8 cellular contexts compared by ENCODE assay signal in the genomic region with DNA sequence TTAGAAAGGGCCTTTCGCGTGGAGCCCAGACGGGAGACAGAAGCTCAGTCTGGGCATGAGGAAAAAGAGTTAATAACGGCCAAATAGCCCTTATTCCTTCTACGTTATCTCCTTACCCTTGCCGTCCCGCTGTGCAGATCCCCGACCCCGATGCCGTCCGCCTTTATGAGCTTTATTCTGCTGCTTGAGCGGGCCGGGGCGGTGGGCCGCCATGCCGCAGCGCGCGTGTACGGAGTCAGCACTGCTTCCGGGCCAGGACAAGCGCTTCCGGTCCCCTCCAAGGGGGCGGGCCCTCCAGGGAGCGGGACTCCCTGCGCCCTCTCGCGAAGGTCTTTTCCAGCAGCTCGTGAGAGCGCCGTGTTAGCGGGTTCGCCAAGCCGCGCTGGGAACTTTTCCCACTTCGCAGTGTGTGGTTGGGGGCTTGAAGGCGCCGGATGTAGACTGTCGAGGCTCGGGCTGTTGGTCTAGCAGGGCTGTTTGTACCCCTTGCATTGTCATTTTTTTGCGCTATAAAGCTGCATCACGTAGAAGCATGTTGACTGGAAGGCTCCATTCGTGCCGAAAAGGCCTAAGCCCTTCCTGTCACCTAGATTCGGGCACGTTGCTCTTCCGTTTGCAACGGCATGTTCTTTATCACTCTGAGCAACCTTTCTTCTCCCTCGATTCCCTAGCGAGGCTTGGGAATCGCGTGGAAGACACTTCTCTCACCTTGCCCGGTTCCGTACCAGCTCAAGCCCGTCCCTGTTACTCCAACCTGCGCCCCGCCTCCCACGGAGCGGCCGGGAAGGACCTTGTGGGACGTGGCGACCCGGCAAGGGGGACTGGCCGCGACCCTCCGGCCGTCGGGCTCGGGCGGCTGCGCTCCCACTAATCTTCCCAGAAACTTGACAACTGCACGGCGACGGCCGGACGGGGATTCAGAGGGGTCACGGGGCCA. TPM values are rescaled to one million over a fixed set of nuclear protein-coding genes. Genes with fewer than 3 reads are reported as not detected.
DNase-seq lines count a peak whose midpoint lies in the region; ATAC-seq and TF ChIP-seq lines count a peak whose summit lies in the region.

Gene TSR1, minus strand, starts transcription at position 243 of the 937 bp plus-strand sequence. Its CDS starts 30 bp downstream, at position 213.

- TF ChIP-seq CTCF in OCI-LY1 (IDR thresholded peaks at IDR 0.05; ENCODE audit: low read length), result peak; percentile 36
- TF ChIP-seq CTCF in mucosa of descending colon (IDR thresholded peaks at IDR 0.05), result no peak

- H3K36me3 ChIP-seq in OCI-LY1 (ENCODE audit: insufficient read depth, low read length) (peaks cover 48% of the 10 kb centered on the region), mucosa of descending colon (ENCODE audit: low read depth) (peaks cover 4% of the 10 kb centered on the region)

- peak within 1 kb of the TSS; percentile 83 for H3K27ac ChIP-seq in OCI-LY1 (ENCODE audit: low read depth, low read length, poor library complexity, severe bottlenecking)

- H3K9ac ChIP-seq in OCI-LY1 (ENCODE audit: low read length), result peak within 1 kb of the TSS; percentile 94

- H3K4me2 ChIP-seq in OCI-LY1 (ENCODE audit: low read length), result peak within 1 kb of the TSS; percentile 93

- ATAC-seq in GM21360 (IDR thresholded peaks at IDR 0.05; ENCODE audit: unreplicated experiment) (peak; percentile 63), mucosa of descending colon (peak; percentile 96)

- H3K9me3 ChIP-seq in OCI-LY1 (ENCODE audit: low read length) (no peaks in the 10 kb centered on the region), mucosa of descending colon (no peaks in the 10 kb centered on the region)

- no peak within 1 kb of the TSS; the same call in 1 of the 2 replicates for H2AFZ ChIP-seq in OCI-LY1 (ENCODE audit: low read length)

- H3K9me2 ChIP-seq in OCI-LY1 (ENCODE audit: low read depth, low read length), result no peaks in the 10 kb centered on the region

- no peaks in the 10 kb centered on the region for H4K20me1 ChIP-seq in OCI-LY1 (ENCODE audit: insufficient read depth, low read length)

- H3K4me3 ChIP-seq in OCI-LY1 (ENCODE audit: low read depth, low read length, poor library complexity, severe bottlenecking) (peak within 1 kb of the TSS; percentile 91), mucosa of descending colon (peak within 1 kb of the TSS; percentile 78)

- peaks cover 15% of the 10 kb centered on the region for H3K79me2 ChIP-seq in OCI-LY1 (ENCODE audit: insufficient read depth, low read length)

- peak; percentile 78 for DNase-seq in Caki2 (ENCODE audit: low read depth)
- peak in 75 of 76 experiments; percentile 21 to 91 (median 78) for DNase-seq in HUDEP-2 (lab: John Stamatoyannopoulos, UW; ENCODE audit: unreplicated experiment in 76 of 76)
- peak; percentile 87 for DNase-seq in activated T-cell treated with anti-CD3 and anti-CD28 coated beads for 24 hours (ENCODE audit: low read depth)
- peak; percentile 99 for DNase-seq in epidermal melanocyte (ENCODE audit: insufficient read length, low spot score)
- DNase-seq in mucosa of descending colon, result peak; percentile 93 to 95 (median 93)
- DNase-seq in stimulated activated CD8-positive, alpha-beta memory T cell treated with anti-CD3 and anti-CD28 coated beads, Interleukin-4, amount 100 ng/mL, for 24 hours (ENCODE audit: low read depth), result peak; percentile 83

- intact Hi-C loops in mucosa of descending colon (cut with DNase I, micrococcal nuclease), result no loop called here

- in situ Hi-C loops in Caki2 (cut with HindIII; ENCODE audit: low pct_unique_long_range_greater_than_20kb, low sequenced_read_pairs), result no loop called here

- H3K4me1 ChIP-seq in OCI-LY1 (ENCODE audit: insufficient read depth, low read length, severe bottlenecking) (peaks cover 23% of the 10 kb centered on the region), mucosa of descending colon (ENCODE audit: low read depth) (peaks cover 7% of the 10 kb centered on the region)

- H3K27me3 ChIP-seq in OCI-LY1 (ENCODE audit: insufficient read depth, low read length), result no peaks in the 10 kb centered on the region

- H3F3A ChIP-seq in OCI-LY1 (ENCODE audit: insufficient read depth, low read length), result no peaks in the 10 kb centered on the region

RNA-seq across cellular contexts. Expression of gene TSR1, which starts in this region (rescaled TPM):
- 23.9 and 29.1 TPM in 2 replicates for total RNA-seq in Caki2 (2014; rRNA removed; shearing (Covaris generic); ENCODE audit: low replicate concordance)
- 10 to 100 TPM; 13.6 to 23.4 (median 15.4) TPM for total RNA-seq in mucosa of descending colon

Comparison
In these comparisons a context has a peak if more than half of its experiments do, and no peak if none do; other contexts are left out.
1. Peak in every context shown above with its lines: DNase-seq, ATAC-seq, H3K4me3 ChIP-seq and H3K27ac ChIP-seq.